In genomic region chr13:43203781-43204180, GRCh38 we compare ENCODE assay signal across 23 cellular contexts.
A peak's percentile ranks its signal among the peaks of the same experiment; 100 is the strongest.
DNase-seq lines count a peak whose midpoint lies in the region; ATAC-seq and TF ChIP-seq lines count a peak whose summit lies in the region.
"Had no signal": no experiment of that assay in that cellular context is flagged by ENCODE, and none has a peak within 500 bp of the region (broad histone marks: within the 10 kb centered on the region; RNA-seq: fewer than 3 reads in every experiment).

No MANE protein-coding gene starts in this region.

- ATAC-seq in HG03432 (IDR thresholded peaks at IDR 0.05; ENCODE audit: unreplicated experiment): no peak
- ATAC-seq: A549, GM12878, GM23338, HCT116 had no signal

- DNase-seq in AG10803 (ENCODE audit: low read depth) (peak; percentile 66), GM03348 (ENCODE audit: low spot score) (peak; percentile 13), fibroblast of mammary gland (ENCODE audit: low read depth) (peak; percentile 32), foreskin melanocyte (peak; percentile 16), NK-92 (lab: John Stamatoyannopoulos, UW; ENCODE audit: unreplicated experiment) (no peak)
- DNase-seq in activated CD8-positive, alpha-beta memory T cell treated with anti-CD3 and anti-CD28 coated beads, Interleukin-2, amount 50 U/mL, for 48 hours: no peak
- DNase-seq: 8988T; ACHN; AML-193; BE2C; Calu3; CD4-positive, alpha-beta T cell; CD8-positive, alpha-beta memory T cell; COR-L47; DMS53; DMS79 treated with DMSO at 0.1 percent for 48 hours; H9 had no signal

- H3K4me3 ChIP-seq in AG10803 (ENCODE audit: low read length) (no peak overlapping the region), fibroblast of mammary gland (ENCODE audit: control insufficient read depth, low read depth, low read length) (no peak overlapping the region)
- H3K4me3 ChIP-seq: A549; BLaER1 treated with 17β-estradiol and CSF1 and Interleukin-3, amounts not matched to agents 10 nM and 100 nM; GM12878; GM23338 had no signal

- TF ChIP-seq CTCF in AG10803 (conservative IDR thresholded peaks at IDR 0.05; ENCODE audit: low read length) (no peak), fibroblast of mammary gland (conservative IDR thresholded peaks at IDR 0.05; ENCODE audit: control insufficient read depth, insufficient read depth, low read depth, low read length) (no peak)

Comparison
In these comparisons a context has a peak if more than half of its experiments do, and no peak if none do; other contexts are left out.
1. DNase-seq: peak in AG10803 (single experiment), GM03348 (single experiment), fibroblast of mammary gland (single experiment) and foreskin melanocyte (single experiment); none in NK-92 (single experiment) and activated CD8-positive, alpha-beta memory T cell treated with anti-CD3 and anti-CD28 coated beads, Interleukin-2, amount 50 U/mL, for 48 hours (single experiment).